ENCODE assay signal across 8 cellular contexts in genomic region chr19:6424190-6424938, GRCh38. TPM values are rescaled to one million over a fixed set of nuclear protein-coding genes. Genes with fewer than 3 reads are reported as not detected.
DNase-seq lines count a peak whose midpoint lies in the region; ATAC-seq and TF ChIP-seq lines count a peak whose summit lies in the region.

Gene KHSRP, minus strand, starts transcription at chr19:6424811. Its CDS starts 110 bp downstream, at chr19:6424701.

- peak within 1 kb of the TSS; percentile 71 for H3K4me3 ChIP-seq in SJCRH30
- H3K4me3 ChIP-seq in cardiac fibroblast (replicated peaks in 1 of 2; ENCODE audit: low read depth in 2 of 2, low read length in 2 of 2): peak within 1 kb of the TSS; percentile 93 to 99

- no peaks in the 10 kb centered on the region for H3K27me3 ChIP-seq in SJCRH30

- intact Hi-C loops in left colon (cut with DNase I, micrococcal nuclease): no loop called here

- H3K4me1 ChIP-seq in SJCRH30: no peaks in the 10 kb centered on the region; the same call in 1 of the 2 replicates

- no peak for TF ChIP-seq CTCF in cardiac fibroblast (IDR thresholded peaks at IDR 0.05; ENCODE audit: low read depth, low read length)

- no peaks in the 10 kb centered on the region for H3K9me3 ChIP-seq in SJCRH30 (replicated peaks)

- H3K27ac ChIP-seq in SJCRH30: peak within 1 kb of the TSS; percentile 33

- ATAC-seq in left colon: no peak
- ATAC-seq in GM18517 (IDR thresholded peaks at IDR 0.05; ENCODE audit: unreplicated experiment): no peak

- DNase-seq in NCI-H2171 (lab: John Stamatoyannopoulos, UW) (peak; percentile 27), NCI-H2171 treated with DMSO at 0.1 percent for 48 hours (lab: John Stamatoyannopoulos, UW) (no peak), SJCRH30 (peak; percentile 25 to 30), cardiac fibroblast (ENCODE audit: low read depth in 2 of 2) (no peak), left colon (no peak), DMS114 treated with DMSO at 0.1 percent for 48 hours (lab: John Stamatoyannopoulos, UW; ENCODE audit: unreplicated experiment) (no peak)
- peak; percentile 40 to 53 for DNase-seq in stimulated activated CD4-positive, alpha-beta T cell treated with anti-CD3 and anti-CD28 coated beads, Interleukin-4, amount 100 ng/mL, for 4 hours

- H3K36me3 ChIP-seq in SJCRH30: peaks cover 32% of the 10 kb centered on the region

RNA-seq across cellular contexts. Expression of gene KHSRP, which starts in this region (rescaled TPM):
- 197 and 209 TPM in 2 replicates for total RNA-seq in SJCRH30 (2014; rRNA removed; shearing (Covaris generic))
- total RNA-seq in left colon: 100 to 1,000 TPM; 191 to 214 TPM

Comparison
In these comparisons a context has a peak if more than half of its experiments do, and no peak if none do; other contexts are left out.
1. DNase-seq: peak in NCI-H2171 (single experiment), SJCRH30 (2 of 2) and stimulated activated CD4-positive, alpha-beta T cell treated with anti-CD3 and anti-CD28 coated beads, Interleukin-4, amount 100 ng/mL, for 4 hours (2 of 2); none in NCI-H2171 treated with DMSO at 0.1 percent for 48 hours (single experiment), cardiac fibroblast (0 of 2), left colon (0 of 2) and DMS114 treated with DMSO at 0.1 percent for 48 hours (single experiment).